Comparison of ENCODE assay signal across 8 cellular contexts in the genomic region with DNA sequence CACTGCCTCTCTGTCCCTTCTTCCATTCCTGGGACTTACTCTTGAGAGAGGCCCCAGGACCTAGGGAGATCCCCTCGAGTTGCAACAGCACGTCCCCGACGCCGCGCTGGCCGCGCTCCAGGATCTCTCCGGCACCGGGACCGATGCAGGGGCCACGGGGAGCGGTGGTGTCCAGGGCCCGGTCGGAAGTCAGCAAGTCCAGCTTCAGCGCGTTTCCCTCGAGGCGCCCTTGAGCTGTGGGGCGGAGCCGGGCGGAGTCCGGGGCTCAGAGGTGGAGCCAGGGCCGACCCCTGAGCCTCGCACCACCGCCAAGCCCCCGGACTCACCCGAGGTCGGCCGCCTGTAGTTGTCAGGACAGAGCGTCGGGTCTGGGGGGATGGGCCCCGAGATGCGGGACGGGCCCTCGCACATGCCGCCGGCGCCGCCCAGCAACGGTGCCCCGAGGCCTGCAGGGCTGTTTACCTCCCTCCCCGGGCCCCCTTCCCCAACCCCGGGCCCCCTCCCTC. TPM values are rescaled to one million over a fixed set of nuclear protein-coding genes. Genes with fewer than 3 reads are reported as not detected.
A peak's percentile ranks its signal among the peaks of the same experiment; 100 is the strongest.
DNase-seq lines count a peak whose midpoint lies in the region; ATAC-seq lines count a peak whose summit lies in the region.

No MANE protein-coding gene starts in this region.

- intact Hi-C loops in right cardiac atrium (cut with DNase I), result loop anchor here (2.0 to 10.0 kb wide), 4 partner anchors 101 to 145 kb away; a partner anchor contains a TSS

- CTCF ChIA-PET in CD8-positive, alpha-beta memory T cell (lab: Charles Lee), result interaction anchor here (1.0 to 7.7 kb wide), 4 partner anchors 110 to 205 kb away, joined by 3 to 95 read pairs (median 18); no protein-coding TSS in a partner anchor
- CTCF ChIA-PET in activated CD8-positive, alpha-beta T cell treated with anti-CD3 and anti-CD28 coated beads, Interleukin-2, amount 10 ng/mL, durations not matched to agents 7 days and 5 days (lab: Charles Lee), result interaction anchor here (1.5 to 11.3 kb wide), 6 partner anchors 22 to 185 kb away, joined by 6 to 211 read pairs (median 16); a partner anchor contains a TSS

- ATAC-seq in HG02588 (IDR thresholded peaks at IDR 0.05; ENCODE audit: unreplicated experiment), result peak; percentile 9
- ATAC-seq in activated CD8-positive, alpha-beta T cell treated with anti-CD3 and anti-CD28 coated beads, Interleukin-2, amount 10 ng/mL, durations not matched to agents 7 days and 5 days, result peak; percentile 17
- peak; percentile 8 to 9 for ATAC-seq in right cardiac atrium
- no peak for ATAC-seq in GM19395 (IDR thresholded peaks at IDR 0.05; ENCODE audit: unreplicated experiment)

- peak overlapping the region; percentile 48 to 80 (median 65) for H3K4me3 Mint-ChIP-seq in CD8-positive, alpha-beta memory T cell
- H3K4me3 Mint-ChIP-seq in activated CD8-positive, alpha-beta T cell treated with anti-CD3 and anti-CD28 coated beads, Interleukin-2, amount 10 ng/mL, durations not matched to agents 7 days and 5 days, result peak overlapping the region; percentile 72

- 2% methylated on average over 44 of the region's 44 CpGs for WGBS in right cardiac atrium

- peaks cover 11 to 35% (median 15%) of the 10 kb centered on the region in 3 donors for H3K4me1 Mint-ChIP-seq in CD8-positive, alpha-beta memory T cell
- peaks cover 39% of the 10 kb centered on the region for H3K4me1 Mint-ChIP-seq in activated CD8-positive, alpha-beta T cell treated with anti-CD3 and anti-CD28 coated beads, Interleukin-2, amount 10 ng/mL, durations not matched to agents 7 days and 5 days (ENCODE audit: low read depth)

- peaks cover 25% of the 10 kb centered on the region for H3K4me1 ChIP-seq in CD8-positive, alpha-beta memory T cell (ENCODE audit: insufficient read depth, low read length)
- peaks cover 5% of the 10 kb centered on the region for H3K4me1 ChIP-seq in right cardiac atrium (ENCODE audit: control insufficient read depth, insufficient read depth, low read length)

- POLR2A ChIA-PET in CD8-positive, alpha-beta memory T cell (lab: Charles Lee), result interaction anchor here (0.6 to 1.0 kb wide), 2 partner anchors 21 to 98 kb away, joined by 3 read pairs; a partner anchor contains a TSS
- POLR2A ChIA-PET in activated CD8-positive, alpha-beta T cell treated with anti-CD3 and anti-CD28 coated beads, Interleukin-2, amount 10 ng/mL, durations not matched to agents 7 days and 5 days (lab: Charles Lee), result interaction anchor here (2.7 kb wide), 1 partner anchor 103 kb away, joined by 7 read pairs; a partner anchor contains a TSS

- no peaks in the 10 kb centered on the region for H3K36me3 ChIP-seq in CD8-positive, alpha-beta memory T cell (ENCODE audit: insufficient read depth, low read length)

- H3K27ac ChIP-seq in CD8-positive, alpha-beta memory T cell (ENCODE audit: low read depth, low read length), result peak overlapping the region; percentile 43
- H3K27ac ChIP-seq in right cardiac atrium (ENCODE audit: low read length), result no peak overlapping the region

- DNase-seq in CD8-positive, alpha-beta memory T cell, result no peak
- no peak for DNase-seq in activated CD8-positive, alpha-beta T cell treated with anti-CD3 and anti-CD28 coated beads, Interleukin-2, amount 10 ng/mL, durations not matched to agents 7 days and 5 days
- DNase-seq in right cardiac atrium, result peak; percentile 60 to 84 (median 80)
- no peak for DNase-seq in skeletal muscle cell (ENCODE audit: low read depth)
- no peak for DNase-seq in stimulated activated naive CD4-positive, alpha-beta T cell treated with Interleukin-2 at 50 U/mL for 16 hours (lab: John Stamatoyannopoulos, UW)
- DNase-seq in cerebellum (ENCODE audit: low spot score), result no peak

- no peaks in the 10 kb centered on the region for H3K9me3 ChIP-seq in CD8-positive, alpha-beta memory T cell (ENCODE audit: low read length)
- no peaks in the 10 kb centered on the region for H3K9me3 ChIP-seq in right cardiac atrium (ENCODE audit: control insufficient read depth, low read length)

- peak overlapping the region; percentile 66 for H3K4me3 ChIP-seq in CD8-positive, alpha-beta memory T cell (ENCODE audit: low read length)
- H3K4me3 ChIP-seq in right cardiac atrium (ENCODE audit: low read length) (peak overlapping the region; percentile 77), skeletal muscle cell (ENCODE audit: low read depth, low read length) (peak overlapping the region; percentile 67)

- H3K36me3 Mint-ChIP-seq in CD8-positive, alpha-beta memory T cell, result peaks cover 0 to 3% (median 0%) of the 10 kb centered on the region in 3 donors
- H3K36me3 Mint-ChIP-seq in activated CD8-positive, alpha-beta T cell treated with anti-CD3 and anti-CD28 coated beads, Interleukin-2, amount 10 ng/mL, durations not matched to agents 7 days and 5 days (ENCODE audit: low read depth), result no peaks in the 10 kb centered on the region

- peaks cover 0 to 1% of the 10 kb centered on the region in 2 donors for H3K27me3 Mint-ChIP-seq in CD8-positive, alpha-beta memory T cell
- no peaks in the 10 kb centered on the region for H3K27me3 Mint-ChIP-seq in activated CD8-positive, alpha-beta T cell treated with anti-CD3 and anti-CD28 coated beads, Interleukin-2, amount 10 ng/mL, durations not matched to agents 7 days and 5 days (ENCODE audit: low read depth)

- no peaks in the 10 kb centered on the region for H3K9me3 Mint-ChIP-seq in CD8-positive, alpha-beta memory T cell
- H3K9me3 Mint-ChIP-seq in activated CD8-positive, alpha-beta T cell treated with anti-CD3 and anti-CD28 coated beads, Interleukin-2, amount 10 ng/mL, durations not matched to agents 7 days and 5 days (ENCODE audit: insufficient read depth), result no peaks in the 10 kb centered on the region

- H3K27me3 ChIP-seq in CD8-positive, alpha-beta memory T cell (ENCODE audit: insufficient read depth, low read length, poor library complexity, severe bottlenecking), result no peaks in the 10 kb centered on the region
- H3K27me3 ChIP-seq in right cardiac atrium (ENCODE audit: control insufficient read depth, insufficient read depth), result no peaks in the 10 kb centered on the region

- peak overlapping the region in 4 of 8 donors; percentile 21 to 69 (median 33) for H3K27ac Mint-ChIP-seq in CD8-positive, alpha-beta memory T cell
- peak overlapping the region; percentile 46 for H3K27ac Mint-ChIP-seq in activated CD8-positive, alpha-beta T cell treated with anti-CD3 and anti-CD28 coated beads, Interleukin-2, amount 10 ng/mL, durations not matched to agents 7 days and 5 days

RNA-seq across cellular contexts. Expression of a gene that starts 0.5 kb away (rescaled TPM):
- 10 to 100 TPM; 15.1 to 15.6 TPM for total RNA-seq in CD8-positive, alpha-beta memory T cell
- polyA plus RNA-seq in CD8-positive, alpha-beta memory T cell, result 1.7 TPM
- 1 to 10 TPM; 7.0 TPM for total RNA-seq in activated CD8-positive, alpha-beta T cell treated with anti-CD3 and anti-CD28 coated beads, Interleukin-2, amount 10 ng/mL, durations not matched to agents 7 days and 5 days
- total RNA-seq in right cardiac atrium (10 to 100 TPM in 2 of 4 donors, 1 to 10 TPM in 2; 8.6 to 11.1 (median 9.5) TPM), cerebellum (10.1 TPM)
- polyA plus RNA-seq in right cardiac atrium, result 12.9 TPM

RNA-seq across cellular contexts. Expression of a gene that starts 0.5 kb away (rescaled TPM):
- 1 to 10 TPM in 1 of 2 experiments, under 1 TPM in 1; 0.79 to 1.9 TPM for total RNA-seq in CD8-positive, alpha-beta memory T cell
- polyA plus RNA-seq in CD8-positive, alpha-beta memory T cell, result 2.7 TPM
- 1 to 10 TPM; 2.3 to 2.5 TPM for total RNA-seq in activated CD8-positive, alpha-beta T cell treated with anti-CD3 and anti-CD28 coated beads, Interleukin-2, amount 10 ng/mL, durations not matched to agents 7 days and 5 days
- total RNA-seq in right cardiac atrium, result 1 to 10 TPM; 3.9 to 6.2 (median 4.9) TPM
- 6.0 TPM for polyA plus RNA-seq in right cardiac atrium
- total RNA-seq in cerebellum, result 1.4 TPM

RNA-seq across cellular contexts. Expression of a gene that starts 5.3 kb away (rescaled TPM):
- total RNA-seq in CD8-positive, alpha-beta memory T cell, result 10 to 100 TPM; 16.7 to 18.3 TPM
- 14.7 TPM for polyA plus RNA-seq in CD8-positive, alpha-beta memory T cell
- total RNA-seq in activated CD8-positive, alpha-beta T cell treated with anti-CD3 and anti-CD28 coated beads, Interleukin-2, amount 10 ng/mL, durations not matched to agents 7 days and 5 days, result 10 to 100 TPM; 13.2 to 14.7 TPM
- total RNA-seq in right cardiac atrium (1 to 10 TPM; 3.4 to 3.5 (median 3.5) TPM), cerebellum (8.6 TPM)
- polyA plus RNA-seq in right cardiac atrium, result 3.1 TPM

RNA-seq across cellular contexts. Expression of a gene that starts 6.0 kb away (rescaled TPM):
- 10 to 100 TPM; 79.1 to 81.7 TPM for total RNA-seq in CD8-positive, alpha-beta memory T cell
- polyA plus RNA-seq in CD8-positive, alpha-beta memory T cell, result 55.6 TPM
- 10 to 100 TPM; 51.4 to 51.6 TPM for total RNA-seq in activated CD8-positive, alpha-beta T cell treated with anti-CD3 and anti-CD28 coated beads, Interleukin-2, amount 10 ng/mL, durations not matched to agents 7 days and 5 days
- total RNA-seq in right cardiac atrium (10 to 100 TPM in 2 of 4 donors, 1 to 10 TPM in 2; 7.9 to 10.9 (median 9.4) TPM), cerebellum (17.7 TPM)
- polyA plus RNA-seq in right cardiac atrium, result 9.9 TPM

RNA-seq across cellular contexts. Expression of a gene that starts 21.1 kb away (rescaled TPM):
- total RNA-seq in CD8-positive, alpha-beta memory T cell, result 100 to 1,000 TPM; 124 to 139 TPM
- 24.5 TPM for polyA plus RNA-seq in CD8-positive, alpha-beta memory T cell
- total RNA-seq in activated CD8-positive, alpha-beta T cell treated with anti-CD3 and anti-CD28 coated beads, Interleukin-2, amount 10 ng/mL, durations not matched to agents 7 days and 5 days, result 100 to 1,000 TPM; 192 to 196 TPM
- total RNA-seq in right cardiac atrium, result 1 to 10 TPM in 2 of 4 donors, under 1 TPM in 2; 0.65 to 1.2 (median 1.0) TPM
- 0.66 TPM for polyA plus RNA-seq in right cardiac atrium
- total RNA-seq in cerebellum, result 1.3 TPM

Comparison
In these comparisons a context has a peak if more than half of its experiments do, and no peak if none do; other contexts are left out.
1. DNase-seq: peak in right cardiac atrium (3 of 3); none in CD8-positive, alpha-beta memory T cell (0 of 5), activated CD8-positive, alpha-beta T cell treated with anti-CD3 and anti-CD28 coated beads, Interleukin-2, amount 10 ng/mL, durations not matched to agents 7 days and 5 days (single experiment), skeletal muscle cell (single experiment), stimulated activated naive CD4-positive, alpha-beta T cell treated with Interleukin-2 at 50 U/mL for 16 hours (single experiment) and cerebellum (single experiment).
2. Peak in every context shown above with its lines, with median percentiles within 50 percentile points of each other: H3K4me3 ChIP-seq.